In the genomic region with DNA sequence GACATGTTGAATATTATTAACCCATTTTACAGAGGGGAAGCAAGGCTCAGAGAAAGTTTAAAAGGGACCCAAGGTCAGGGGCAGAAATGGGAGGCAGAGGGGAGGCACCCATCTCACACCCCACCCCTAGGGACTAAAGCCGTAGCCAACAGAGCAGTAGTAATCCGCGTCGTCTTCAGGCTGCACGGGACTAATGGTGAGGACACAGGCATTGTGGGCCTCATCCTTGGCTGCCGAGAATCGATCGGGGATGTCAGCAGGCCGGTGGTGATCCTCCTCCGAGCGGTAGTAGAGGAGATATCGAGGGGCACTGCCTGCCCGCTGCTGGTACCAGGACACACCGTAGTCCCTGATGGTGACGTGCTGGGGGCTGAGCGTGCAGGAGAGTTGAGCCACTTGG, we compare ENCODE assay signal across 1 cellular context.
TF ChIP-seq lines count a peak whose summit lies in the region.

No MANE protein-coding gene starts in this region.

TF ChIP-seq in IMR-90, 13 proteins besides CTCF, POLR2A, EP300 and RAD21:
- no peak for TF ChIP-seq RCOR1 (IDR thresholded peaks at IDR 0.05; ENCODE audit: insufficient replicate concordance, low read length)
- TF ChIP-seq MXI1 (IDR thresholded peaks at IDR 0.05; ENCODE audit: borderline replicate concordance, low read depth, low read length) = no peak
- TF ChIP-seq MAZ (IDR thresholded peaks at IDR 0.05; ENCODE audit: borderline replicate concordance, low read depth, low read length) = no peak
- TF ChIP-seq, protein P1, sequence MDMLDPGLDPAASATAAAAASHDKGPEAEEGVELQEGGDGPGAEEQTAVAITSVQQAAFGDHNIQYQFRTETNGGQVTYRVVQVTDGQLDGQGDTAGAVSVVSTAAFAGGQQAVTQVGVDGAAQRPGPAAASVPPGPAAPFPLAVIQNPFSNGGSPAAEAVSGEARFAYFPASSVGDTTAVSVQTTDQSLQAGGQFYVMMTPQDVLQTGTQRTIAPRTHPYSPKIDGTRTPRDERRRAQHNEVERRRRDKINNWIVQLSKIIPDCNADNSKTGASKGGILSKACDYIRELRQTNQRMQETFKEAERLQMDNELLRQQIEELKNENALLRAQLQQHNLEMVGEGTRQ (IDR thresholded peaks at IDR 0.05; ENCODE audit: low read depth, low read length) = no peak
- TF ChIP-seq BHLHE40 (IDR thresholded peaks at IDR 0.05; ENCODE audit: low read depth, low read length) = no peak
- TF ChIP-seq NFE2L2 (IDR thresholded peaks at IDR 0.05; ENCODE audit: low read depth, low read length) = no peak
- no peak for TF ChIP-seq CHD1 (IDR thresholded peaks at IDR 0.05; ENCODE audit: low read depth, low read length)
- no peak for TF ChIP-seq RFX5 (IDR thresholded peaks at IDR 0.05; ENCODE audit: low read depth, low read length)
- no peak for TF ChIP-seq FOS (IDR thresholded peaks at IDR 0.05; ENCODE audit: low read depth, low read length)
- TF ChIP-seq CEBPB (IDR thresholded peaks at IDR 0.05; ENCODE audit: low read depth, low read length) = no peak
- no peak for TF ChIP-seq MAFK (IDR thresholded peaks at IDR 0.05; ENCODE audit: low read depth, low read length)
- TF ChIP-seq ELK1 (IDR thresholded peaks at IDR 0.05; ENCODE audit: borderline replicate concordance, low read depth, low read length) = no peak
- no peak for TF ChIP-seq SMC3 (IDR thresholded peaks at IDR 0.05; ENCODE audit: low read depth, low read length)
TF ChIP-seq in IMR-90: peak in this region for 0.
